In genomic region chr1:228486596-228487335, GRCh38 we compare ENCODE assay signal across 8 cellular contexts. TPM values are rescaled to one million over a fixed set of nuclear protein-coding genes. Genes with fewer than 3 reads are reported as not detected.
DNase-seq lines count a peak whose midpoint lies in the region; ATAC-seq, FAIRE-seq and TF ChIP-seq lines count a peak whose summit lies in the region.

No MANE protein-coding gene starts in this region.

- intact Hi-C loops in activated B cell treated with CpG ODN at 0.5 μM for 24 hours (cut with micrococcal nuclease): loop anchor here (1.0 to 10.0 kb wide), 10 partner anchors 15 to 698 kb away; partner anchors contain the start of genes ARF1, GUK1, MRPL55 and TRIM11

- dilution Hi-C loops in keratinocyte (cut with MboI; ENCODE audit: extremely low pct_ligation_motif_present, low sequenced_read_pairs): no loop called here

- H3K36me3 ChIP-seq in keratinocyte (ENCODE audit: control insufficient read depth in 2 of 2, extremely low read depth in 1 of 2, insufficient read depth in 2 of 2, low read length in 2 of 2): peaks cover 15 to 19% of the 10 kb centered on the region in 2 experiments

- H3K4me3 ChIP-seq in AG04449 (ENCODE audit: low read depth, low read length) (peak overlapping the region; percentile 93), keratinocyte (ENCODE audit: control insufficient read depth in 2 of 3, extremely low read depth in 1 of 3, insufficient read depth in 2 of 3, low read depth in 1 of 3, low read length in 3 of 3) (peak overlapping the region; percentile 72 to 95 (median 91))

- H3K27me3 Mint-ChIP-seq in activated B cell treated with CpG ODN at 0.5 μM for 24 hours: no peaks in the 10 kb centered on the region

- peak; percentile 52 for ATAC-seq in GM18861 (IDR thresholded peaks at IDR 0.05; ENCODE audit: unreplicated experiment)
- peak; percentile 51 for ATAC-seq in HG03095 (IDR thresholded peaks at IDR 0.05; ENCODE audit: unreplicated experiment)
- peak; percentile 64 for ATAC-seq in activated B cell treated with CpG ODN at 0.5 μM for 24 hours (ENCODE audit: low read depth)

- no peaks in the 10 kb centered on the region for H3K9me1 ChIP-seq in keratinocyte (ENCODE audit: control insufficient read depth, extremely low read depth, insufficient read depth, low read length)

- POLR2A ChIA-PET in AG04449 (lab: Yijun Ruan, JAX): interaction anchor here (0.6 to 1.0 kb wide), 4 partner anchors 15 to 320 kb away, joined by 3 to 7 read pairs (median 3); a partner anchor contains a TSS
- POLR2A ChIA-PET in activated B cell treated with CpG ODN at 0.5 μM for 24 hours (lab: Charles Lee): interaction anchor here (0.9 to 2.6 kb wide), 15 partner anchors 11 to 752 kb away, joined by 3 to 46 read pairs (median 4); partner anchors contain the start of genes IBA57, JMJD4, MRPL55 and SNAP47

- peak; percentile 77 for FAIRE-seq in keratinocyte (lab: Jason Lieb, UNC)

- H3K27ac Mint-ChIP-seq in activated B cell treated with CpG ODN at 0.5 μM for 24 hours: peak overlapping the region; percentile 100

- H3K4me1 Mint-ChIP-seq in activated B cell treated with CpG ODN at 0.5 μM for 24 hours: peaks cover 38% of the 10 kb centered on the region

- H2AFZ ChIP-seq in keratinocyte (ENCODE audit: control insufficient read depth, low read length): peak overlapping the region; percentile 99

- H3K4me2 ChIP-seq in keratinocyte (ENCODE audit: control insufficient read depth, extremely low read depth, insufficient read depth, low read depth, low read length): peak overlapping the region; percentile 85

- peak overlapping the region; percentile 94 for H3K4me3 Mint-ChIP-seq in activated B cell treated with CpG ODN at 0.5 μM for 24 hours

- no peak for TF ChIP-seq CTCF in AG04449 (IDR thresholded peaks at IDR 0.05; ENCODE audit: insufficient read depth, low read length, missing control alignments)
- TF ChIP-seq CTCF in activated B cell treated with CpG ODN at 0.5 μM for 24 hours (IDR thresholded peaks at IDR 0.05): no peak
- TF ChIP-seq CTCF in keratinocyte (optimal IDR thresholded peaks at IDR 0.05 in 1 of 3, IDR thresholded peaks at IDR 0.05 in 1 of 3, conservative IDR thresholded peaks at IDR 0.05 in 1 of 3; ENCODE audit: extremely low read depth in 1 of 3, insufficient read depth in 2 of 3, low read length in 3 of 3): no peak

- DNase-seq in AG04449 (ENCODE audit: low read depth, low spot score) (no peak), NCI-H2227 (lab: John Stamatoyannopoulos, UW; ENCODE audit: unreplicated experiment) (peak; percentile 94), activated B cell treated with CpG ODN at 0.5 μM for 24 hours (peak; percentile 65), caudate nucleus (lab: John Stamatoyannopoulos, UW) (peak; percentile 55 to 95 (median 86)), keratinocyte (ENCODE audit: low read depth, low spot score) (peak; percentile 57)
- DNase-seq in stimulated activated CD4-positive, alpha-beta T cell treated with anti-CD3 and anti-CD28 coated beads, Interleukin-15, amount 100 ng/mL, for 24 hours: peak; percentile 88

- no peaks in the 10 kb centered on the region for H3K27me3 ChIP-seq in keratinocyte (ENCODE audit: control insufficient read depth, extremely low read depth, insufficient read depth, low read length)

- peaks cover 27% of the 10 kb centered on the region for H3K36me3 Mint-ChIP-seq in activated B cell treated with CpG ODN at 0.5 μM for 24 hours (ENCODE audit: low read depth)

- no peaks in the 10 kb centered on the region for H3K9me3 Mint-ChIP-seq in activated B cell treated with CpG ODN at 0.5 μM for 24 hours

- H3K9ac ChIP-seq in keratinocyte (ENCODE audit: control insufficient read depth, extremely low read depth, insufficient read depth, low read length): peak overlapping the region; percentile 94

- H3K79me2 ChIP-seq in keratinocyte (ENCODE audit: control insufficient read depth, insufficient read depth, low read length): peaks cover 25% of the 10 kb centered on the region

- H3K4me1 ChIP-seq in keratinocyte (ENCODE audit: control insufficient read depth, extremely low read depth, insufficient read depth, low read length): peaks cover 13% of the 10 kb centered on the region

- H3K27ac ChIP-seq in caudate nucleus (ENCODE audit: low read depth, low read length): peak overlapping the region; percentile 100
- peak overlapping the region; percentile 97 for H3K27ac ChIP-seq in keratinocyte (ENCODE audit: control insufficient read depth, insufficient read depth, low read length)

- H4K20me1 ChIP-seq in keratinocyte (ENCODE audit: control insufficient read depth, extremely low read depth, insufficient read depth, low read length): no peaks in the 10 kb centered on the region

- no peaks in the 10 kb centered on the region for H3K9me3 ChIP-seq in keratinocyte (ENCODE audit: control insufficient read depth, low read depth, low read length)

- CTCF ChIA-PET in AG04449 (lab: Yijun Ruan, JAX): interaction anchor here (0.7 to 1.6 kb wide), 7 partner anchors 10 to 30 kb away, joined by 3 to 7 read pairs (median 4); a partner anchor contains a TSS
- CTCF ChIA-PET in activated B cell treated with CpG ODN at 0.5 μM for 24 hours (lab: Charles Lee): interaction anchor here (0.6 to 1.6 kb wide), 3 partner anchors 14 to 356 kb away, joined by 3 to 16 read pairs (median 6); no protein-coding TSS in a partner anchor

RNA-seq across cellular contexts. Expression of gene RNF187, which starts 0.4 kb away (rescaled TPM):
- 64.0 and 73.0 TPM in 2 replicates for total RNA-seq in activated B cell treated with CpG ODN at 0.5 μM for 24 hours
- 37.2 to 65.8 TPM (median 51.6 TPM) in 3 replicates for polyA plus RNA-seq in keratinocyte
- 114 TPM for polyA plus RNA-seq in keratinocyte (2011; ENCODE audit: low read depth)
- polyA plus RNA-seq in keratinocyte (2011; cell fraction: cytosol; rRNA removed): 42.7 and 67.9 TPM in 2 replicates
- polyA plus RNA-seq in keratinocyte (2011; cell fraction: nucleus; rRNA removed): 32.5 and 36.7 TPM in 2 replicates
- polyA plus RNA-seq in keratinocyte (2012; ENCODE audit: low replicate concordance): 85.4 and 103 TPM in 2 replicates
- 39.4 to 67.1 TPM (median 50.0 TPM) in 3 replicates for polyA minus RNA-seq in keratinocyte
- 92.7 TPM for polyA minus RNA-seq in keratinocyte (2011; cell fraction: cytosol; rRNA and poly(A)+ RNA removed)
- 19.3 and 21.8 TPM in 2 replicates for polyA minus RNA-seq in keratinocyte (2011; cell fraction: nucleus; rRNA and poly(A)+ RNA removed)
